In genomic region chr12:95858451-95859343, GRCh38 we compare ENCODE assay signal across 8 cellular contexts. TPM values are rescaled to one million over a fixed set of nuclear protein-coding genes. Genes with fewer than 3 reads are reported as not detected.
DNase-seq lines count a peak whose midpoint lies in the region; ATAC-seq and TF ChIP-seq lines count a peak whose summit lies in the region.

TSS of gene SNRPF (plus strand) at chr12:95858952. CDS start at chr12:95859074, 122 bp downstream.

- H3K4me1 Mint-ChIP-seq in naive thymus-derived CD4-positive, alpha-beta T cell: peaks cover 13 to 27% (median 16%) of the 10 kb centered on the region in 7 donors
- peaks cover 4 to 12% of the 10 kb centered on the region in 2 donors for H3K4me1 Mint-ChIP-seq in stimulated activated naive B cell treated with anti-CD40 and anti-IgM and Interleukin-4, amounts not matched to agents 10 μg/mL and 1 μg/mL and 100 μg/mL, for 72 hours

- intact Hi-C loops in naive thymus-derived CD4-positive, alpha-beta T cell (cut with micrococcal nuclease): loop anchor here (1.0 to 10.0 kb wide), 18 partner anchors 60 to 1401 kb away; partner anchors contain the start of genes CCDC38 (in 2 of the 2), FGD6 (in 2 of the 2), LTA4H (in 2 of the 2) and METAP2 (in 2 of the 2)

- peaks cover 3 to 11% (median 7%) of the 10 kb centered on the region in 5 donors for H3K27me3 Mint-ChIP-seq in naive thymus-derived CD4-positive, alpha-beta T cell
- H3K27me3 Mint-ChIP-seq in stimulated activated naive B cell treated with anti-CD40 and anti-IgM and Interleukin-4, amounts not matched to agents 10 μg/mL and 1 μg/mL and 100 μg/mL, for 72 hours: peaks cover 7 to 15% of the 10 kb centered on the region in 2 donors

- H3K27ac ChIP-seq in naive thymus-derived CD4-positive, alpha-beta T cell (ENCODE audit: low read depth, low read length): peak within 1 kb of the TSS; percentile 86

- POLR2A ChIA-PET in naive thymus-derived CD4-positive, alpha-beta T cell (lab: Charles Lee): interaction anchor here (0.6 to 1.0 kb wide), 4 partner anchors 8 to 385 kb away, joined by 3 to 4 read pairs (median 3); partner anchors contain the start of gene METAP2

- no peaks in the 10 kb centered on the region for H3K27me3 ChIP-seq in naive thymus-derived CD4-positive, alpha-beta T cell (ENCODE audit: control insufficient read depth in 2 of 2, insufficient read depth in 2 of 2, low read length in 2 of 2)

- H3K9me3 Mint-ChIP-seq in naive thymus-derived CD4-positive, alpha-beta T cell: peaks cover 0 to 2% (median 0%) of the 10 kb centered on the region in 11 donors
- H3K9me3 Mint-ChIP-seq in stimulated activated naive B cell treated with anti-CD40 and anti-IgM and Interleukin-4, amounts not matched to agents 10 μg/mL and 1 μg/mL and 100 μg/mL, for 72 hours: no peaks in the 10 kb centered on the region

- H3K9me3 ChIP-seq in naive thymus-derived CD4-positive, alpha-beta T cell (ENCODE audit: control insufficient read depth in 2 of 3, low read length in 3 of 3): no peaks in the 10 kb centered on the region

- no peak within 1 kb of the TSS for H3K4me3 Mint-ChIP-seq in naive thymus-derived CD4-positive, alpha-beta T cell
- H3K4me3 Mint-ChIP-seq in stimulated activated naive B cell treated with anti-CD40 and anti-IgM and Interleukin-4, amounts not matched to agents 10 μg/mL and 1 μg/mL and 100 μg/mL, for 72 hours: no peak within 1 kb of the TSS

- peak; percentile 17 for TF ChIP-seq CTCF in LNCaP clone FGC (IDR thresholded peaks at IDR 0.05; ENCODE audit: control insufficient read depth, extremely low read depth, insufficient read depth)
- TF ChIP-seq CTCF in fibroblast of mammary gland (conservative IDR thresholded peaks at IDR 0.05; ENCODE audit: control insufficient read depth, insufficient read depth, low read depth, low read length): peak; percentile 8

- CTCF ChIA-PET in naive thymus-derived CD4-positive, alpha-beta T cell (lab: Charles Lee): interaction anchor here (0.5 kb wide), 1 partner anchor 785 kb away, joined by 6 read pairs; the partner anchor contains the start of gene NR2C1

- no peak within 1 kb of the TSS for H3K27ac Mint-ChIP-seq in naive thymus-derived CD4-positive, alpha-beta T cell
- H3K27ac Mint-ChIP-seq in stimulated activated naive B cell treated with anti-CD40 and anti-IgM and Interleukin-4, amounts not matched to agents 10 μg/mL and 1 μg/mL and 100 μg/mL, for 72 hours: no peak within 1 kb of the TSS

- peak within 1 kb of the TSS; percentile 96 for H3K4me3 ChIP-seq in LNCaP clone FGC (ENCODE audit: low read depth, low read length)
- H3K4me3 ChIP-seq in fibroblast of mammary gland (ENCODE audit: control insufficient read depth, low read depth, low read length): peak within 1 kb of the TSS; percentile 77
- peak within 1 kb of the TSS; percentile 82 for H3K4me3 ChIP-seq in naive thymus-derived CD4-positive, alpha-beta T cell (ENCODE audit: low read length)

- peak; percentile 98 for ATAC-seq in naive thymus-derived CD4-positive, alpha-beta T cell
- peak; percentile 99 for ATAC-seq in stimulated activated naive B cell treated with anti-CD40 and anti-IgM and Interleukin-4, amounts not matched to agents 10 μg/mL and 1 μg/mL and 100 μg/mL, for 72 hours (replicated peaks)

- peaks cover 11 to 12% of the 10 kb centered on the region in 2 donors for H3K4me1 ChIP-seq in naive thymus-derived CD4-positive, alpha-beta T cell (ENCODE audit: control insufficient read depth in 2 of 2, insufficient read depth in 2 of 2, low read length in 2 of 2)

- peaks cover 5 to 26% (median 22%) of the 10 kb centered on the region in 5 donors for H3K36me3 Mint-ChIP-seq in naive thymus-derived CD4-positive, alpha-beta T cell
- H3K36me3 Mint-ChIP-seq in stimulated activated naive B cell treated with anti-CD40 and anti-IgM and Interleukin-4, amounts not matched to agents 10 μg/mL and 1 μg/mL and 100 μg/mL, for 72 hours: peaks cover 14 to 26% of the 10 kb centered on the region in 2 donors

- DNase-seq in ELR (ENCODE audit: low read depth) (peak; percentile 98), H4 (ENCODE audit: low spot score) (peak; percentile 97), LNCaP clone FGC (ENCODE audit: low read depth) (peak; percentile 96), RPMI8226 (peak; percentile 97), fibroblast of mammary gland (ENCODE audit: low read depth) (peak; percentile 97)
- DNase-seq in activated T-helper 1 cell treated with anti-CD3 and anti-CD28 coated beads, Interleukin-2, amount 50 U/mL, for 16 hours (ENCODE audit: low read depth in 1 of 2, low spot score in 1 of 2): peak; percentile 80 to 86
- DNase-seq in naive thymus-derived CD4-positive, alpha-beta T cell: peak; percentile 88 to 96 (median 92)
- peak; percentile 95 for DNase-seq in stimulated activated naive B cell treated with anti-CD40 and anti-IgM and Interleukin-4, amounts not matched to agents 10 μg/mL and 1 μg/mL and 100 μg/mL, for 72 hours

- H3K36me3 ChIP-seq in naive thymus-derived CD4-positive, alpha-beta T cell (ENCODE audit: control insufficient read depth in 2 of 3, insufficient read depth in 3 of 3, low read length in 3 of 3): peaks cover 0 to 23% (median 4%) of the 10 kb centered on the region in 3 experiments

RNA-seq across cellular contexts. Expression of gene SNRPF, which starts in this region (rescaled TPM):
- 24.8 and 32.6 TPM in 2 replicates for total RNA-seq in H4 (2014; rRNA removed; shearing (Covaris generic))
- 10 to 100 TPM; 19.0 to 40.4 (median 21.7) TPM for total RNA-seq in naive thymus-derived CD4-positive, alpha-beta T cell
- polyA plus RNA-seq in naive thymus-derived CD4-positive, alpha-beta T cell: 10 to 100 TPM; 24.6 to 71.1 TPM

Comparison
In these comparisons a context has a peak if more than half of its experiments do, and no peak if none do; other contexts are left out.
1. Peak in every context shown above with its lines: DNase-seq, ATAC-seq, H3K4me3 ChIP-seq and H3K27ac ChIP-seq.